Comparison of ENCODE assay signal across 15 cellular contexts in the genomic region with DNA sequence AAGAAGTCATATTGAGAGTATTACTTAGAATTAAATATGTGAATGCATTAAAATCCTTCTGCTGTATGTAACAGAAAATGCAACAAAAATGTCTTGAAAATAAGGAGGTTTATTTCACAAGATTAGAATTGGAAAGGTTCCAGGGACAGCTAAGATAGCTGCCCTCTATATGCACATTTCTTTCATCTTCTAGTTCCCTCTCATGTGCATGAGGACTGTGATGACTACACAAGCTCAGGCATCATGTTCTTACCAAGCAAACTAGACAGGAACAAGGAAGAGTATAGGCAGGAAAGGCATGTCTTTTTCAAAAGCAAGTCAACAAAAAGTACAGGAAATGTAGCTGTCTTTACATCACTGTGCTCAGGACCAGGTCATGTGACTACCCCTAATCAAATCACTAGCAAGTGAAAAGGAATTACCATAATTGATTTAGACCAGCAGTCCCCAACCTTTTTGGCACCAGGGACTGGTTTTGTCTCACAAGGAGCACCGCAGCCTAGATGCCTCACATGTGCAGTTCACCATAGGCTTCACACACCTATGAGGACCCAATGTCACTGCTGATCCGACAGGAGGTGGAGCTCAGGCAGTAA.
"Had no signal": no experiment of that assay in that cellular context is flagged by ENCODE, and none has a peak within 500 bp of the region (broad histone marks: within the 10 kb centered on the region; RNA-seq: fewer than 3 reads in every experiment).

No MANE protein-coding gene starts in this region.

- DNase-seq: activated CD4-positive, alpha-beta memory T cell treated with anti-CD3 and anti-CD28 coated beads for 36 hours; activated CD4-positive, alpha-beta T cell treated with anti-CD3 and anti-CD28 coated beads for 1 hour; activated CD8-positive, alpha-beta memory T cell treated with anti-CD3 and anti-CD28 coated beads, Interleukin-2, amount 10 ng/mL, durations not matched to agents 7 days and 5 days; activated naive CD4-positive, alpha-beta T cell treated with anti-CD3 and anti-CD28 coated beads for 36 hours; activated naive CD8-positive, alpha-beta T cell treated with anti-CD3 and anti-CD28 coated beads, Interleukin-2, amount 50 U/mL, for 24 hours; activated T-cell treated with anti-CD3 and anti-CD28 coated beads, Interleukin-2, amount 50 U/mL, for 1 hour; effector CD4-positive, alpha-beta T cell; hippocampal formation; left ventricle myocardium inferior; occipital lobe had no signal

- H3K27ac ChIP-seq: cardiac muscle cell, coronary artery, esophagus muscularis mucosa, left ventricle myocardium inferior had no signal

- H3K9me3 ChIP-seq: esophagus muscularis mucosa, left ventricle myocardium inferior had no signal

- ATAC-seq: activated CD8-positive, alpha-beta memory T cell treated with anti-CD3 and anti-CD28 coated beads, Interleukin-2, amount 10 ng/mL, durations not matched to agents 7 days and 5 days; activated naive CD8-positive, alpha-beta T cell treated with anti-CD3 and anti-CD28 coated beads, Interleukin-2, amount 50 U/mL, for 24 hours; natural killer cell treated with Interleukin-12 subunit alpha and Interleukin-12 subunit beta and Interleukin-15 and Interleukin-18, amount 100 ng/mL, for 72 hours; right cardiac atrium had no signal

- H3K36me3 ChIP-seq: cardiac muscle cell, esophagus muscularis mucosa, left ventricle myocardium inferior had no signal

- H3K27me3 ChIP-seq: cardiac muscle cell, esophagus muscularis mucosa had no signal

- H3K4me3 ChIP-seq: cardiac muscle cell, coronary artery, esophagus muscularis mucosa, left ventricle myocardium inferior had no signal

- H3K4me1 ChIP-seq: esophagus muscularis mucosa had no signal
